Comparison of ENCODE assay signal across 18 cellular contexts in the genomic region with DNA sequence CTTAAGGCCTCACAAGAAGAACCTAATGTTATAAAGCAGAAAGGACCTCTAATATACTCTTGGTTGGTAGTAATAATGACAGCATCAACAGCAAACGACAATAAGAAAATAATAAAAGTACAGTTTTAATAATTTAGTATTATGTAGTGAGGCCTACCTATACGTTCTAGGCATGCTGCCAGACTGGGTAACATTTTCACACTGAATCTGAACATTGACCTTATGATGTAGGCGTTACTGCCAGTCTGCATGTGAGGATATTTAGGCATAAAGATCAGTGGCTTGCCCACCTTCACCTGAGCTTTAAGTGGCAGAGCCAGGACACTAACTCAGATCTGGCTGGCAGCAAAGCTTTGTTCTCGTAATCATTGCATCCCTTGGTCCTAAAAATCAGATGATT. TPM values are rescaled to one million over a fixed set of nuclear protein-coding genes. Genes with fewer than 3 reads are reported as not detected.
A peak's percentile ranks its signal among the peaks of the same experiment; 100 is the strongest.
DNase-seq lines count a peak whose midpoint lies in the region; ATAC-seq and TF ChIP-seq lines count a peak whose summit lies in the region.
"Had no signal": no experiment of that assay in that cellular context is flagged by ENCODE, and none has a peak within 500 bp of the region (broad histone marks: within the 10 kb centered on the region; RNA-seq: fewer than 3 reads in every experiment).

No MANE protein-coding gene starts in this region.

- POLR2A ChIA-PET in activated B cell treated with CpG ODN at 0.5 μM for 24 hours (lab: Charles Lee): no interaction called here

- no peak for TF ChIP-seq POLR2A in suprapubic skin (IDR thresholded peaks at IDR 0.05)

- H3K9me3 ChIP-seq in suprapubic skin: no peaks in the 10 kb centered on the region
- H3K9me3 ChIP-seq: BLaER1 had no signal

- CTCF ChIA-PET in activated B cell treated with CpG ODN at 0.5 μM for 24 hours (lab: Charles Lee): interaction anchor here (1.2 to 3.0 kb wide), 2 partner anchors 50 to 135 kb away, joined by 3 to 11 read pairs; no protein-coding TSS in a partner anchor
- CTCF ChIA-PET in activated naive CD4-positive, alpha-beta T cell treated with anti-CD3 and anti-CD28 coated beads, Interleukin-2, amount 10 ng/mL, durations not matched to agents 7 days and 5 days (lab: Charles Lee): interaction anchor here (0.7 kb wide), 1 partner anchor 8 kb away, joined by 3 read pairs; no protein-coding TSS in a partner anchor

- no peak for ATAC-seq in activated B cell treated with CpG ODN at 0.5 μM for 24 hours (ENCODE audit: low read depth)
- no peak for ATAC-seq in memory B cell (ENCODE audit: low read depth)
- ATAC-seq in GM21576 (IDR thresholded peaks at IDR 0.05; ENCODE audit: unreplicated experiment): no peak

- TF ChIP-seq CTCF in HL-60 (IDR thresholded peaks at IDR 0.05; ENCODE audit: insufficient read depth, low read length): no peak
- no peak for TF ChIP-seq CTCF in activated B cell treated with CpG ODN at 0.5 μM for 24 hours (IDR thresholded peaks at IDR 0.05)
- TF ChIP-seq CTCF in suprapubic skin (IDR thresholded peaks at IDR 0.05): no peak

- no peaks in the 10 kb centered on the region for H3K27me3 ChIP-seq in HL-60 (ENCODE audit: insufficient read depth, poor library complexity, severe bottlenecking)
- no peaks in the 10 kb centered on the region for H3K27me3 ChIP-seq in suprapubic skin
- H3K27me3 ChIP-seq: BLaER1 had no signal

- peak overlapping the region; percentile 88 for H3K4me3 Mint-ChIP-seq in activated B cell treated with CpG ODN at 0.5 μM for 24 hours
- peak overlapping the region; percentile 90 for H3K4me3 Mint-ChIP-seq in memory B cell
- H3K4me3 Mint-ChIP-seq in activated naive CD4-positive, alpha-beta T cell treated with anti-CD3 and anti-CD28 coated beads, Interleukin-2, amount 10 ng/mL, durations not matched to agents 7 days and 5 days: no peak overlapping the region

- peaks cover 7% of the 10 kb centered on the region for H3K4me1 ChIP-seq in suprapubic skin

- 75% methylated on average over 4 of the region's 4 CpGs for WGBS in suprapubic skin

- H3K4me1 Mint-ChIP-seq in activated B cell treated with CpG ODN at 0.5 μM for 24 hours (peaks cover 64% of the 10 kb centered on the region), memory B cell (peaks cover 25% of the 10 kb centered on the region)
- H3K4me1 Mint-ChIP-seq in activated naive CD4-positive, alpha-beta T cell treated with anti-CD3 and anti-CD28 coated beads, Interleukin-2, amount 10 ng/mL, durations not matched to agents 7 days and 5 days: peaks cover 45% of the 10 kb centered on the region

- H3K27ac Mint-ChIP-seq in activated B cell treated with CpG ODN at 0.5 μM for 24 hours: no peak overlapping the region
- H3K27ac Mint-ChIP-seq in memory B cell: peak overlapping the region; percentile 84
- no peak overlapping the region for H3K27ac Mint-ChIP-seq in activated naive CD4-positive, alpha-beta T cell treated with anti-CD3 and anti-CD28 coated beads, Interleukin-2, amount 10 ng/mL, durations not matched to agents 7 days and 5 days
- H3K27ac Mint-ChIP-seq: T-helper 2 cell treated with Interferon-gamma antibody and Interleukin-4, amounts not matched to agents 5 μg/mL and 100 μg/mL, for 36 hours had no signal

- H3K4me3 ChIP-seq in HL-60 (replicated peaks; ENCODE audit: insufficient read depth, low read length): peak overlapping the region; percentile 50
- peak overlapping the region; percentile 47 for H3K4me3 ChIP-seq in suprapubic skin
- H3K4me3 ChIP-seq: BLaER1 had no signal

- H3K9me3 Mint-ChIP-seq in activated B cell treated with CpG ODN at 0.5 μM for 24 hours (no peaks in the 10 kb centered on the region), memory B cell (no peaks in the 10 kb centered on the region)
- H3K9me3 Mint-ChIP-seq in activated naive CD4-positive, alpha-beta T cell treated with anti-CD3 and anti-CD28 coated beads, Interleukin-2, amount 10 ng/mL, durations not matched to agents 7 days and 5 days: no peaks in the 10 kb centered on the region
- H3K9me3 Mint-ChIP-seq: T-helper 2 cell treated with Interferon-gamma antibody and Interleukin-4, amounts not matched to agents 5 μg/mL and 100 μg/mL, for 36 hours had no signal

- H3K36me3 Mint-ChIP-seq in activated B cell treated with CpG ODN at 0.5 μM for 24 hours (ENCODE audit: low read depth) (peaks cover 5% of the 10 kb centered on the region), memory B cell (peaks cover 4% of the 10 kb centered on the region)
- H3K36me3 Mint-ChIP-seq in activated naive CD4-positive, alpha-beta T cell treated with anti-CD3 and anti-CD28 coated beads, Interleukin-2, amount 10 ng/mL, durations not matched to agents 7 days and 5 days: peaks cover 5% of the 10 kb centered on the region

- TF ChIP-seq EP300 in suprapubic skin (IDR thresholded peaks at IDR 0.05): no peak

- H3K27me3 Mint-ChIP-seq in activated B cell treated with CpG ODN at 0.5 μM for 24 hours: no peaks in the 10 kb centered on the region
- H3K27me3 Mint-ChIP-seq in memory B cell: no peaks in the 10 kb centered on the region
- H3K27me3 Mint-ChIP-seq in activated naive CD4-positive, alpha-beta T cell treated with anti-CD3 and anti-CD28 coated beads, Interleukin-2, amount 10 ng/mL, durations not matched to agents 7 days and 5 days: peaks cover 5% of the 10 kb centered on the region

- intact Hi-C loops in activated B cell treated with CpG ODN at 0.5 μM for 24 hours (cut with micrococcal nuclease): loop anchor here (5.0 kb wide), 2 partner anchors 40 to 215 kb away; no protein-coding TSS in a partner anchor

- H3K36me3 ChIP-seq in suprapubic skin: no peaks in the 10 kb centered on the region
- H3K36me3 ChIP-seq: BLaER1 had no signal

- DNase-seq in HL-60 (ENCODE audit: low read depth in 1 of 2, low spot score in 1 of 2) (no peak), activated B cell treated with CpG ODN at 0.5 μM for 24 hours (no peak), memory B cell (ENCODE audit: low spot score in 2 of 2) (no peak), suprapubic skin (ENCODE audit: low spot score in 2 of 2) (no peak), NCI-H446 treated with DMSO at 0.1 percent for 48 hours (lab: John Stamatoyannopoulos, UW) (no peak)
- DNase-seq in activated naive CD4-positive, alpha-beta T cell treated with anti-CD3 and anti-CD28 coated beads, Interleukin-2, amount 10 ng/mL, durations not matched to agents 7 days and 5 days: no peak
- DNase-seq: activated CD4-positive, CD25-positive, alpha-beta regulatory T cell treated with anti-CD3 and anti-CD28 coated beads, Interleukin-2, amount 50 U/mL, for 72 hours; activated CD8-positive, alpha-beta memory T cell treated with anti-CD3 and anti-CD28 coated beads, Interleukin-2, amount 50 U/mL, for 4 hours; activated naive CD4-positive, alpha-beta T cell treated with anti-CD3 and anti-CD28 coated beads, Interleukin-2, amount 50 U/mL, for 16 hours; effector memory CD4-positive, alpha-beta T cell; NCI-H2081 treated with DMSO at 0.1 percent for 48 hours; NCI-H526; retina; stimulated activated CD4-positive, alpha-beta T cell treated with anti-CD3 and anti-CD28 coated beads, Interleukin-1b, Interleukin-23, amount 100 ng/mL, for 48 hours had no signal

- H3K27ac ChIP-seq in HL-60 (replicated peaks) (peak overlapping the region; percentile 21), suprapubic skin (no peak overlapping the region)
- H3K27ac ChIP-seq: BLaER1 had no signal

RNA-seq across cellular contexts. Expression of a gene that starts 2.5 kb away (rescaled TPM):
- 5.7 and 6.7 TPM in 2 replicates for total RNA-seq in activated B cell treated with CpG ODN at 0.5 μM for 24 hours
- total RNA-seq in suprapubic skin: 1 to 10 TPM; 6.2 to 9.2 (median 8.2) TPM
- total RNA-seq: SK-MEL-5 had no signal
